Comparison of ENCODE assay signal across 1 cellular context in the genomic region with DNA sequence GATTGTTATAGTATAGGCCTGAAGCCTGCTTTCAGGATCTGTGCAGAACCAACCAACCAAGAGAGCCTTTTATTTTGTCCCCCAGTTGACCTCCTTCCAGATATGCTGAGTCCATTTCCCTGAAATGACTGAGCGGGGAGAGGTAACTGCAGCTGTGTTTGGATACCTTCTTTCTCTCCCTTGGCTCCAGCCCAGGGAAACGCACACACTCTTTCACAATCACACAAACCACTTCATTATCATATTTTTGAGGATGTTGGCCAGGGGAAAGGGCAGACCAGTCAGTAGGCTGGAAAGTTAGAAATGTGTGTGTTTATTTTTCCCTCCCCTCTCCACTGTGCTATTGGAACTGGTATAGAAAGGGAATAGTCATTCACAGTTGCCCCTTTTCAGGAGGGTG.
TF ChIP-seq lines count a peak whose summit lies in the region.

No MANE protein-coding gene starts in this region.

TF ChIP-seq in HepG2, 621 proteins besides CTCF, POLR2A, EP300 and RAD21 (continued from another document and continues in another):
- TF ChIP-seq, protein P1, sequence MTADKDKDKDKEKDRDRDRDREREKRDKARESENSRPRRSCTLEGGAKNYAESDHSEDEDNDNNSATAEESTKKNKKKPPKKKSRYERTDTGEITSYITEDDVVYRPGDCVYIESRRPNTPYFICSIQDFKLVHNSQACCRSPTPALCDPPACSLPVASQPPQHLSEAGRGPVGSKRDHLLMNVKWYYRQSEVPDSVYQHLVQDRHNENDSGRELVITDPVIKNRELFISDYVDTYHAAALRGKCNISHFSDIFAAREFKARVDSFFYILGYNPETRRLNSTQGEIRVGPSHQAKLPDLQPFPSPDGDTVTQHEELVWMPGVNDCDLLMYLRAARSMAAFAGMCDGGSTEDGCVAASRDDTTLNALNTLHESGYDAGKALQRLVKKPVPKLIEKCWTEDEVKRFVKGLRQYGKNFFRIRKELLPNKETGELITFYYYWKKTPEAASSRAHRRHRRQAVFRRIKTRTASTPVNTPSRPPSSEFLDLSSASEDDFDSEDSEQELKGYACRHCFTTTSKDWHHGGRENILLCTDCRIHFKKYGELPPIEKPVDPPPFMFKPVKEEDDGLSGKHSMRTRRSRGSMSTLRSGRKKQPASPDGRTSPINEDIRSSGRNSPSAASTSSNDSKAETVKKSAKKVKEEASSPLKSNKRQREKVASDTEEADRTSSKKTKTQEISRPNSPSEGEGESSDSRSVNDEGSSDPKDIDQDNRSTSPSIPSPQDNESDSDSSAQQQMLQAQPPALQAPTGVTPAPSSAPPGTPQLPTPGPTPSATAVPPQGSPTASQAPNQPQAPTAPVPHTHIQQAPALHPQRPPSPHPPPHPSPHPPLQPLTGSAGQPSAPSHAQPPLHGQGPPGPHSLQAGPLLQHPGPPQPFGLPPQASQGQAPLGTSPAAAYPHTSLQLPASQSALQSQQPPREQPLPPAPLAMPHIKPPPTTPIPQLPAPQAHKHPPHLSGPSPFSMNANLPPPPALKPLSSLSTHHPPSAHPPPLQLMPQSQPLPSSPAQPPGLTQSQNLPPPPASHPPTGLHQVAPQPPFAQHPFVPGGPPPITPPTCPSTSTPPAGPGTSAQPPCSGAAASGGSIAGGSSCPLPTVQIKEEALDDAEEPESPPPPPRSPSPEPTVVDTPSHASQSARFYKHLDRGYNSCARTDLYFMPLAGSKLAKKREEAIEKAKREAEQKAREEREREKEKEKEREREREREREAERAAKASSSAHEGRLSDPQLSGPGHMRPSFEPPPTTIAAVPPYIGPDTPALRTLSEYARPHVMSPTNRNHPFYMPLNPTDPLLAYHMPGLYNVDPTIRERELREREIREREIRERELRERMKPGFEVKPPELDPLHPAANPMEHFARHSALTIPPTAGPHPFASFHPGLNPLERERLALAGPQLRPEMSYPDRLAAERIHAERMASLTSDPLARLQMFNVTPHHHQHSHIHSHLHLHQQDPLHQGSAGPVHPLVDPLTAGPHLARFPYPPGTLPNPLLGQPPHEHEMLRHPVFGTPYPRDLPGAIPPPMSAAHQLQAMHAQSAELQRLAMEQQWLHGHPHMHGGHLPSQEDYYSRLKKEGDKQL (CRISPR knock-in tag; IDR thresholded peaks at IDR 0.05; ENCODE audit: low read depth) = peak; percentile 43; the same call in 1 of the 2 replicates
- TF ChIP-seq, protein P2, sequence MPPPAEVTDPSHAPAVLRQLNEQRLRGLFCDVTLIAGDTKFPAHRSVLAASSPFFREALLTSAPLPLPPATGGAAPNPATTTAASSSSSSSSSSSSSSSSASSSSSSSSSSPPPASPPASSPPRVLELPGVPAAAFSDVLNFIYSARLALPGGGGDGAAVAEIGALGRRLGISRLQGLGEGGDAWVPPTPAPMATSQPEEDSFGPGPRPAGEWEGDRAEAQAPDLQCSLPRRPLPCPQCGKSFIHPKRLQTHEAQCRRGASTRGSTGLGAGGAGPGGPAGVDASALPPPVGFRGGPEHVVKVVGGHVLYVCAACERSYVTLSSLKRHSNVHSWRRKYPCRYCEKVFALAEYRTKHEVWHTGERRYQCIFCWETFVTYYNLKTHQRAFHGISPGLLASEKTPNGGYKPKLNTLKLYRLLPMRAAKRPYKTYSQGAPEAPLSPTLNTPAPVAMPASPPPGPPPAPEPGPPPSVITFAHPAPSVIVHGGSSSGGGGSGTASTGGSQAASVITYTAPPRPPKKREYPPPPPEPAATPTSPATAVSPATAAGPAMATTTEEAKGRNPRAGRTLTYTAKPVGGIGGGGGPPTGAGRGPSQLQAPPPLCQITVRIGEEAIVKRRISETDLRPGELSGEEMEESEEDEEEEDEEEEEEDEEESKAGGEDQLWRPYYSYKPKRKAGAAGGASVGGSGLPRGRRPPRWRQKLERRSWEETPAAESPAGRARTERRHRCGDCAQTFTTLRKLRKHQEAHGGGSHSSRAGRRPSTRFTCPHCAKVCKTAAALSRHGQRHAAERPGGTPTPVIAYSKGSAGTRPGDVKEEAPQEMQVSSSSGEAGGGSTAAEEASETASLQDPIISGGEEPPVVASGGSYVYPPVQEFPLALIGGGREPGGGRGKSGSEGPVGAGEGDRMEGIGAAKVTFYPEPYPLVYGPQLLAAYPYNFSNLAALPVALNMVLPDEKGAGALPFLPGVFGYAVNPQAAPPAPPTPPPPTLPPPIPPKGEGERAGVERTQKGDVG (CRISPR knock-in tag; IDR thresholded peaks at IDR 0.05; ENCODE audit: borderline replicate concordance) = no peak
- TF ChIP-seq FOXP1 (IDR thresholded peaks at IDR 0.05) (no peak), FOXP1 (CRISPR knock-in tag; IDR thresholded peaks at IDR 0.05) (peak; percentile 55; the same call in 1 of the 2 replicates), MTF2 (CRISPR knock-in tag; IDR thresholded peaks at IDR 0.05; ENCODE audit: borderline replicate concordance) (no peak), ZKSCAN8 (CRISPR knock-in tag; IDR thresholded peaks at IDR 0.05; ENCODE audit: borderline replicate concordance) (0 out of 2 replicates have a peak, but pooled peaks have one; percentile 36), ZNF326 (CRISPR knock-in tag; IDR thresholded peaks at IDR 0.05; ENCODE audit: borderline replicate concordance) (no peak), TBP (CRISPR knock-in tag; IDR thresholded peaks at IDR 0.05) (no peak), NCOA1 (CRISPR knock-in tag; IDR thresholded peaks at IDR 0.05) (no peak), ZNF431 (CRISPR knock-in tag; IDR thresholded peaks at IDR 0.05; ENCODE audit: borderline replicate concordance, low read depth) (no peak), ZNF264 (CRISPR knock-in tag; IDR thresholded peaks at IDR 0.05) (no peak), ARNT2 (CRISPR knock-in tag; IDR thresholded peaks at IDR 0.05; ENCODE audit: low read depth) (no peak), KLF6 (CRISPR knock-in tag; IDR thresholded peaks at IDR 0.05) (no peak), POGZ (CRISPR knock-in tag; IDR thresholded peaks at IDR 0.05) (peak; percentile 65), RCOR2 (CRISPR knock-in tag; IDR thresholded peaks at IDR 0.05) (0 out of 2 replicates have a peak, but pooled peaks have one; percentile 38), ZNF124 (CRISPR knock-in tag; IDR thresholded peaks at IDR 0.05) (peak; percentile 35; the same call in 1 of the 2 replicates), ZFAT (CRISPR knock-in tag; conservative IDR thresholded peaks at IDR 0.05) (no peak), ZNF672 (CRISPR knock-in tag; IDR thresholded peaks at IDR 0.05) (no peak), SP5 (CRISPR knock-in tag; IDR thresholded peaks at IDR 0.05; ENCODE audit: borderline replicate concordance, low read depth) (peak; percentile 69; the same call in 1 of the 2 replicates), GTF2F1 (IDR thresholded peaks at IDR 0.05; ENCODE audit: low read length) (no peak), ZNF331 (CRISPR knock-in tag; IDR thresholded peaks at IDR 0.05) (peak; percentile 63; the same call in 1 of the 2 replicates), CEBPB (IDR thresholded peaks at IDR 0.05; ENCODE audit: borderline replicate concordance, low read depth, low read length) (peak; percentile 86), ZMYM3 (CRISPR knock-in tag; IDR thresholded peaks at IDR 0.05) (peak; percentile 36; the same call in 1 of the 2 replicates), ZNF720 (CRISPR knock-in tag; IDR thresholded peaks at IDR 0.05) (no peak), SMC3 (IDR thresholded peaks at IDR 0.05; ENCODE audit: low read length) (no peak), HMG20B (CRISPR knock-in tag; conservative IDR thresholded peaks at IDR 0.05) (0 out of 2 replicates have a peak, but pooled peaks have one; percentile 26), TEAD3 (CRISPR knock-in tag; optimal IDR thresholded peaks at IDR 0.05; ENCODE audit: borderline replicate concordance) (peak; percentile 48), NFE2L2 (IDR thresholded peaks at IDR 0.05; ENCODE audit: low read length) (no peak), NR2F2 (IDR thresholded peaks at IDR 0.05; ENCODE audit: borderline replicate concordance, low read depth) (peak; percentile 60; the same call in 1 of the 2 replicates), MIER2 (CRISPR knock-in tag; IDR thresholded peaks at IDR 0.05) (peak; percentile 66), PRMT3 (CRISPR knock-in tag; IDR thresholded peaks at IDR 0.05; ENCODE audit: borderline replicate concordance, low read depth) (no peak), SAFB2 (CRISPR knock-in tag; IDR thresholded peaks at IDR 0.05; ENCODE audit: borderline replicate concordance, low read depth) (no peak), GFI1 (CRISPR knock-in tag; IDR thresholded peaks at IDR 0.05; ENCODE audit: borderline replicate concordance) (no peak), ZNF792 (CRISPR knock-in tag; IDR thresholded peaks at IDR 0.05) (no peak), SALL2 (CRISPR knock-in tag; IDR thresholded peaks at IDR 0.05) (no peak)
- TF ChIP-seq, protein P3, sequence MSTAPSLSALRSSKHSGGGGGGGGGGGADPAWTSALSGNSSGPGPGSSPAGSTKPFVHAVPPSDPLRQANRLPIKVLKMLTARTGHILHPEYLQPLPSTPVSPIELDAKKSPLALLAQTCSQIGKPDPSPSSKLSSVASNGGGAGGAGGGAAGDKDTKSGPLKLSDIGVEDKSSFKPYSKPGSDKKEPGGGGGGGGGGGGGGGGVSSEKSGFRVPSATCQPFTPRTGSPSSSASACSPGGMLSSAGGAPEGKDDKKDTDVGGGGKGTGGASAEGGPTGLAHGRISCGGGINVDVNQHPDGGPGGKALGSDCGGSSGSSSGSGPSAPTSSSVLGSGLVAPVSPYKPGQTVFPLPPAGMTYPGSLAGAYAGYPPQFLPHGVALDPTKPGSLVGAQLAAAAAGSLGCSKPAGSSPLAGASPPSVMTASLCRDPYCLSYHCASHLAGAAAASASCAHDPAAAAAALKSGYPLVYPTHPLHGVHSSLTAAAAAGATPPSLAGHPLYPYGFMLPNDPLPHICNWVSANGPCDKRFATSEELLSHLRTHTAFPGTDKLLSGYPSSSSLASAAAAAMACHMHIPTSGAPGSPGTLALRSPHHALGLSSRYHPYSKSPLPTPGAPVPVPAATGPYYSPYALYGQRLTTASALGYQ (CRISPR knock-in tag; IDR thresholded peaks at IDR 0.05) = peak; percentile 53; the same call in 1 of the 2 replicates
- TF ChIP-seq, protein P4, sequence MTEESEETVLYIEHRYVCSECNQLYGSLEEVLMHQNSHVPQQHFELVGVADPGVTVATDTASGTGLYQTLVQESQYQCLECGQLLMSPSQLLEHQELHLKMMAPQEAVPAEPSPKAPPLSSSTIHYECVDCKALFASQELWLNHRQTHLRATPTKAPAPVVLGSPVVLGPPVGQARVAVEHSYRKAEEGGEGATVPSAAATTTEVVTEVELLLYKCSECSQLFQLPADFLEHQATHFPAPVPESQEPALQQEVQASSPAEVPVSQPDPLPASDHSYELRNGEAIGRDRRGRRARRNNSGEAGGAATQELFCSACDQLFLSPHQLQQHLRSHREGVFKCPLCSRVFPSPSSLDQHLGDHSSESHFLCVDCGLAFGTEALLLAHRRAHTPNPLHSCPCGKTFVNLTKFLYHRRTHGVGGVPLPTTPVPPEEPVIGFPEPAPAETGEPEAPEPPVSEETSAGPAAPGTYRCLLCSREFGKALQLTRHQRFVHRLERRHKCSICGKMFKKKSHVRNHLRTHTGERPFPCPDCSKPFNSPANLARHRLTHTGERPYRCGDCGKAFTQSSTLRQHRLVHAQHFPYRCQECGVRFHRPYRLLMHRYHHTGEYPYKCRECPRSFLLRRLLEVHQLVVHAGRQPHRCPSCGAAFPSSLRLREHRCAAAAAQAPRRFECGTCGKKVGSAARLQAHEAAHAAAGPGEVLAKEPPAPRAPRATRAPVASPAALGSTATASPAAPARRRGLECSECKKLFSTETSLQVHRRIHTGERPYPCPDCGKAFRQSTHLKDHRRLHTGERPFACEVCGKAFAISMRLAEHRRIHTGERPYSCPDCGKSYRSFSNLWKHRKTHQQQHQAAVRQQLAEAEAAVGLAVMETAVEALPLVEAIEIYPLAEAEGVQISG (CRISPR knock-in tag; IDR thresholded peaks at IDR 0.05) = no peak; the same call in 1 of the 2 replicates
- TF ChIP-seq, protein P5, sequence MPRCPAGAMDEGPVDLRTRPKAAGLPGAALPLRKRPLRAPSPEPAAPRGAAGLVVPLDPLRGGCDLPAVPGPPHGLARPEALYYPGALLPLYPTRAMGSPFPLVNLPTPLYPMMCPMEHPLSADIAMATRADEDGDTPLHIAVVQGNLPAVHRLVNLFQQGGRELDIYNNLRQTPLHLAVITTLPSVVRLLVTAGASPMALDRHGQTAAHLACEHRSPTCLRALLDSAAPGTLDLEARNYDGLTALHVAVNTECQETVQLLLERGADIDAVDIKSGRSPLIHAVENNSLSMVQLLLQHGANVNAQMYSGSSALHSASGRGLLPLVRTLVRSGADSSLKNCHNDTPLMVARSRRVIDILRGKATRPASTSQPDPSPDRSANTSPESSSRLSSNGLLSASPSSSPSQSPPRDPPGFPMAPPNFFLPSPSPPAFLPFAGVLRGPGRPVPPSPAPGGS (CRISPR knock-in tag; IDR thresholded peaks at IDR 0.05) = no peak
- TF ChIP-seq, protein P6, sequence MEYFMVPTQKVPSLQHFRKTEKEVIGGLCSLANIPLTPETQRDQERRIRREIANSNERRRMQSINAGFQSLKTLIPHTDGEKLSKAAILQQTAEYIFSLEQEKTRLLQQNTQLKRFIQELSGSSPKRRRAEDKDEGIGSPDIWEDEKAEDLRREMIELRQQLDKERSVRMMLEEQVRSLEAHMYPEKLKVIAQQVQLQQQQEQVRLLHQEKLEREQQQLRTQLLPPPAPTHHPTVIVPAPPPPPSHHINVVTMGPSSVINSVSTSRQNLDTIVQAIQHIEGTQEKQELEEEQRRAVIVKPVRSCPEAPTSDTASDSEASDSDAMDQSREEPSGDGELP (IDR thresholded peaks at IDR 0.05; ENCODE audit: borderline replicate concordance, low read depth) = peak; percentile 79
- TF ChIP-seq, protein P7, sequence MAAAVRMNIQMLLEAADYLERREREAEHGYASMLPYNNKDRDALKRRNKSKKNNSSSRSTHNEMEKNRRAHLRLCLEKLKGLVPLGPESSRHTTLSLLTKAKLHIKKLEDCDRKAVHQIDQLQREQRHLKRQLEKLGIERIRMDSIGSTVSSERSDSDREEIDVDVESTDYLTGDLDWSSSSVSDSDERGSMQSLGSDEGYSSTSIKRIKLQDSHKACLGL (CRISPR knock-in tag; IDR thresholded peaks at IDR 0.05) = no peak
- TF ChIP-seq, protein P8, sequence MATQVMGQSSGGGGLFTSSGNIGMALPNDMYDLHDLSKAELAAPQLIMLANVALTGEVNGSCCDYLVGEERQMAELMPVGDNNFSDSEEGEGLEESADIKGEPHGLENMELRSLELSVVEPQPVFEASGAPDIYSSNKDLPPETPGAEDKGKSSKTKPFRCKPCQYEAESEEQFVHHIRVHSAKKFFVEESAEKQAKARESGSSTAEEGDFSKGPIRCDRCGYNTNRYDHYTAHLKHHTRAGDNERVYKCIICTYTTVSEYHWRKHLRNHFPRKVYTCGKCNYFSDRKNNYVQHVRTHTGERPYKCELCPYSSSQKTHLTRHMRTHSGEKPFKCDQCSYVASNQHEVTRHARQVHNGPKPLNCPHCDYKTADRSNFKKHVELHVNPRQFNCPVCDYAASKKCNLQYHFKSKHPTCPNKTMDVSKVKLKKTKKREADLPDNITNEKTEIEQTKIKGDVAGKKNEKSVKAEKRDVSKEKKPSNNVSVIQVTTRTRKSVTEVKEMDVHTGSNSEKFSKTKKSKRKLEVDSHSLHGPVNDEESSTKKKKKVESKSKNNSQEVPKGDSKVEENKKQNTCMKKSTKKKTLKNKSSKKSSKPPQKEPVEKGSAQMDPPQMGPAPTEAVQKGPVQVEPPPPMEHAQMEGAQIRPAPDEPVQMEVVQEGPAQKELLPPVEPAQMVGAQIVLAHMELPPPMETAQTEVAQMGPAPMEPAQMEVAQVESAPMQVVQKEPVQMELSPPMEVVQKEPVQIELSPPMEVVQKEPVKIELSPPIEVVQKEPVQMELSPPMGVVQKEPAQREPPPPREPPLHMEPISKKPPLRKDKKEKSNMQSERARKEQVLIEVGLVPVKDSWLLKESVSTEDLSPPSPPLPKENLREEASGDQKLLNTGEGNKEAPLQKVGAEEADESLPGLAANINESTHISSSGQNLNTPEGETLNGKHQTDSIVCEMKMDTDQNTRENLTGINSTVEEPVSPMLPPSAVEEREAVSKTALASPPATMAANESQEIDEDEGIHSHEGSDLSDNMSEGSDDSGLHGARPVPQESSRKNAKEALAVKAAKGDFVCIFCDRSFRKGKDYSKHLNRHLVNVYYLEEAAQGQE (IDR thresholded peaks at IDR 0.05; ENCODE audit: borderline replicate concordance in 1 of 2, low read depth in 1 of 2, low read length in 2 of 2) = no peak
